1 cellular context compared by ENCODE assay signal in the genomic region with DNA sequence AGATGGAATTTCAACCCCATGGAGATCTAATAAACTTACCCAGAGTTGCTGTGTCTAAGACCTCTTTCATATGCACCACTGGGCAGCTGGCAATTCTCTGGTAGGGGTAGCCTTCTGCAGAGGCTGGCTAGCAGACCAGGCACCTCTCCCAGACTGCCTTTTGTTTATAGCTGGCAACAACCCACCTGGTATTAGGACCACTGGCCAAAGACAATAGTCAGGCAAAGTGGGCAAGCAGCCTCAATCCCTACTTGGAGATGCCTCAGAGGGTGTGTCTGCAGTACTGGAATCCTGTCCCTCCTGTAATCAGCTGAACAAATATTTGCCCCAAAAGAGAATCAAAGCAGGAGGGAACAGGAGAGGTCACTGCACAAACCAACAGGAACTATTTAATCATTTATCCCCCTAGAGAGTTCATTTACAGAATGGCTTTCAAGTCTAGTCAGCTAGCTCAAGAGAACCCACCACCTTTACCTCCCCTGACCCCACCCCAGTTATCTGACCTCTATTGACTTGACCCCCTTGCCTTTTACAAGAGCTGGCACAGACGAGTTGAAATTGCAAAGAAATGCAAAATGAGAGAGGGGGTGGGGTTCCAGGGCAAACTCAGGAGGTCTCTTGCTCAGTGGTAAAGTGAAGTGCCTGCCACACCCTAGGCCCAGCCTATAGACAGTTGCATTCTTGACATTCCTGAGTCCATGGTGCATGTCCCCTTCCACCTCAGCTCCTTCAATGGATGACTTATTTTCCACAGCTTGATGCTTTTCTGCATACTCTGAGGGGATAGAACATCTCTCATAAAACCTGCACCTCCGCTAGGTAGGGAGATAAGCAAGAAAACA.
TF ChIP-seq lines count a peak whose summit lies in the region.

No MANE protein-coding gene starts in this region.

TF ChIP-seq in HepG2, 621 proteins besides CTCF, POLR2A, EP300 and RAD21 (continued from another document and continues in another):
- TF ChIP-seq, protein P1, sequence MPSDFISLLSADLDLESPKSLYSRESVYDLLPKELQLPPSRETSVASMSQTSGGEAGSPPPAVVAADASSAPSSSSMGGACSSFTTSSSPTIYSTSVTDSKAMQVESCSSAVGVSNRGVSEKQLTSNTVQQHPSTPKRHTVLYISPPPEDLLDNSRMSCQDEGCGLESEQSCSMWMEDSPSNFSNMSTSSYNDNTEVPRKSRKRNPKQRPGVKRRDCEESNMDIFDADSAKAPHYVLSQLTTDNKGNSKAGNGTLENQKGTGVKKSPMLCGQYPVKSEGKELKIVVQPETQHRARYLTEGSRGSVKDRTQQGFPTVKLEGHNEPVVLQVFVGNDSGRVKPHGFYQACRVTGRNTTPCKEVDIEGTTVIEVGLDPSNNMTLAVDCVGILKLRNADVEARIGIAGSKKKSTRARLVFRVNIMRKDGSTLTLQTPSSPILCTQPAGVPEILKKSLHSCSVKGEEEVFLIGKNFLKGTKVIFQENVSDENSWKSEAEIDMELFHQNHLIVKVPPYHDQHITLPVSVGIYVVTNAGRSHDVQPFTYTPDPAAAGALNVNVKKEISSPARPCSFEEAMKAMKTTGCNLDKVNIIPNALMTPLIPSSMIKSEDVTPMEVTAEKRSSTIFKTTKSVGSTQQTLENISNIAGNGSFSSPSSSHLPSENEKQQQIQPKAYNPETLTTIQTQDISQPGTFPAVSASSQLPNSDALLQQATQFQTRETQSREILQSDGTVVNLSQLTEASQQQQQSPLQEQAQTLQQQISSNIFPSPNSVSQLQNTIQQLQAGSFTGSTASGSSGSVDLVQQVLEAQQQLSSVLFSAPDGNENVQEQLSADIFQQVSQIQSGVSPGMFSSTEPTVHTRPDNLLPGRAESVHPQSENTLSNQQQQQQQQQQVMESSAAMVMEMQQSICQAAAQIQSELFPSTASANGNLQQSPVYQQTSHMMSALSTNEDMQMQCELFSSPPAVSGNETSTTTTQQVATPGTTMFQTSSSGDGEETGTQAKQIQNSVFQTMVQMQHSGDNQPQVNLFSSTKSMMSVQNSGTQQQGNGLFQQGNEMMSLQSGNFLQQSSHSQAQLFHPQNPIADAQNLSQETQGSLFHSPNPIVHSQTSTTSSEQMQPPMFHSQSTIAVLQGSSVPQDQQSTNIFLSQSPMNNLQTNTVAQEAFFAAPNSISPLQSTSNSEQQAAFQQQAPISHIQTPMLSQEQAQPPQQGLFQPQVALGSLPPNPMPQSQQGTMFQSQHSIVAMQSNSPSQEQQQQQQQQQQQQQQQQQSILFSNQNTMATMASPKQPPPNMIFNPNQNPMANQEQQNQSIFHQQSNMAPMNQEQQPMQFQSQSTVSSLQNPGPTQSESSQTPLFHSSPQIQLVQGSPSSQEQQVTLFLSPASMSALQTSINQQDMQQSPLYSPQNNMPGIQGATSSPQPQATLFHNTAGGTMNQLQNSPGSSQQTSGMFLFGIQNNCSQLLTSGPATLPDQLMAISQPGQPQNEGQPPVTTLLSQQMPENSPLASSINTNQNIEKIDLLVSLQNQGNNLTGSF (CRISPR knock-in tag; IDR thresholded peaks at IDR 0.05), result peak; percentile 62; the same call in 1 of the 2 replicates
- TF ChIP-seq ARNT (IDR thresholded peaks at IDR 0.05), result no peak
- TF ChIP-seq ZNF224 (CRISPR knock-in tag; IDR thresholded peaks at IDR 0.05), result no peak
- no peak for TF ChIP-seq KLF13 (CRISPR knock-in tag; IDR thresholded peaks at IDR 0.05)
- peak; percentile 91 for TF ChIP-seq PCBP2 (optimal IDR thresholded peaks at IDR 0.05; ENCODE audit: low read depth, low read length, poor library complexity, severe bottlenecking)
- no peak for TF ChIP-seq ZNF615 (CRISPR knock-in tag; IDR thresholded peaks at IDR 0.05; ENCODE audit: borderline replicate concordance)
- no peak for TF ChIP-seq RNF2 (conservative IDR thresholded peaks at IDR 0.05; ENCODE audit: low read depth)
- TF ChIP-seq TGIF2 (CRISPR knock-in tag; IDR thresholded peaks at IDR 0.05), result peak; percentile 61; the same call in 1 of the 2 replicates
- peak; percentile 86 for TF ChIP-seq HOXA3 (CRISPR knock-in tag; IDR thresholded peaks at IDR 0.05)
- TF ChIP-seq MTF2 (CRISPR knock-in tag; IDR thresholded peaks at IDR 0.05; ENCODE audit: borderline replicate concordance), result no peak
- peak; percentile 88; the same call in 1 of the 2 replicates for TF ChIP-seq SALL2 (CRISPR knock-in tag; IDR thresholded peaks at IDR 0.05)
- TF ChIP-seq ZNF30 (CRISPR knock-in tag; IDR thresholded peaks at IDR 0.05), result no peak; the same call in 1 of the 2 replicates
- TF ChIP-seq, protein P2, sequence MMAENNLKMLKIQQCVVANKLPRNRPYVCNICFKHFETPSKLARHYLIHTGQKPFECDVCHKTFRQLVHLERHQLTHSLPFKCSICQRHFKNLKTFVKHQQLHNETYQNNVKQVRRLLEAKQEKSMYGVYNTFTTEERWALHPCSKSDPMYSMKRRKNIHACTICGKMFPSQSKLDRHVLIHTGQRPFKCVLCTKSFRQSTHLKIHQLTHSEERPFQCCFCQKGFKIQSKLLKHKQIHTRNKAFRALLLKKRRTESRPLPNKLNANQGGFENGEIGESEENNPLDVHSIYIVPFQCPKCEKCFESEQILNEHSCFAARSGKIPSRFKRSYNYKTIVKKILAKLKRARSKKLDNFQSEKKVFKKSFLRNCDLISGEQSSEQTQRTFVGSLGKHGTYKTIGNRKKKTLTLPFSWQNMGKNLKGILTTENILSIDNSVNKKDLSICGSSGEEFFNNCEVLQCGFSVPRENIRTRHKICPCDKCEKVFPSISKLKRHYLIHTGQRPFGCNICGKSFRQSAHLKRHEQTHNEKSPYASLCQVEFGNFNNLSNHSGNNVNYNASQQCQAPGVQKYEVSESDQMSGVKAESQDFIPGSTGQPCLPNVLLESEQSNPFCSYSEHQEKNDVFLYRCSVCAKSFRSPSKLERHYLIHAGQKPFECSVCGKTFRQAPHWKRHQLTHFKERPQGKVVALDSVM (CRISPR knock-in tag; IDR thresholded peaks at IDR 0.05), result 0 out of 2 replicates have a peak, but pooled peaks have one; percentile 11
- TF ChIP-seq, protein P3, sequence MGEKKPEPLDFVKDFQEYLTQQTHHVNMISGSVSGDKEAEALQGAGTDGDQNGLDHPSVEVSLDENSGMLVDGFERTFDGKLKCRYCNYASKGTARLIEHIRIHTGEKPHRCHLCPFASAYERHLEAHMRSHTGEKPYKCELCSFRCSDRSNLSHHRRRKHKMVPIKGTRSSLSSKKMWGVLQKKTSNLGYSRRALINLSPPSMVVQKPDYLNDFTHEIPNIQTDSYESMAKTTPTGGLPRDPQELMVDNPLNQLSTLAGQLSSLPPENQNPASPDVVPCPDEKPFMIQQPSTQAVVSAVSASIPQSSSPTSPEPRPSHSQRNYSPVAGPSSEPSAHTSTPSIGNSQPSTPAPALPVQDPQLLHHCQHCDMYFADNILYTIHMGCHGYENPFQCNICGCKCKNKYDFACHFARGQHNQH (CRISPR knock-in tag; IDR thresholded peaks at IDR 0.05), result peak; percentile 97
- TF ChIP-seq, protein P4, sequence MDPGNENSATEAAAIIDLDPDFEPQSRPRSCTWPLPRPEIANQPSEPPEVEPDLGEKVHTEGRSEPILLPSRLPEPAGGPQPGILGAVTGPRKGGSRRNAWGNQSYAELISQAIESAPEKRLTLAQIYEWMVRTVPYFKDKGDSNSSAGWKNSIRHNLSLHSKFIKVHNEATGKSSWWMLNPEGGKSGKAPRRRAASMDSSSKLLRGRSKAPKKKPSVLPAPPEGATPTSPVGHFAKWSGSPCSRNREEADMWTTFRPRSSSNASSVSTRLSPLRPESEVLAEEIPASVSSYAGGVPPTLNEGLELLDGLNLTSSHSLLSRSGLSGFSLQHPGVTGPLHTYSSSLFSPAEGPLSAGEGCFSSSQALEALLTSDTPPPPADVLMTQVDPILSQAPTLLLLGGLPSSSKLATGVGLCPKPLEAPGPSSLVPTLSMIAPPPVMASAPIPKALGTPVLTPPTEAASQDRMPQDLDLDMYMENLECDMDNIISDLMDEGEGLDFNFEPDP (CRISPR knock-in tag; conservative IDR thresholded peaks at IDR 0.05), result no peak
- TF ChIP-seq ZNF143 (CRISPR knock-in tag; IDR thresholded peaks at IDR 0.05), result peak; percentile 57; the same call in 1 of the 2 replicates
- no peak for TF ChIP-seq TSC22D2 (CRISPR knock-in tag; IDR thresholded peaks at IDR 0.05; ENCODE audit: borderline replicate concordance)
- peak; percentile 78 for TF ChIP-seq ARNT2 (CRISPR knock-in tag; IDR thresholded peaks at IDR 0.05; ENCODE audit: low read depth)
- TF ChIP-seq SOX5 (CRISPR knock-in tag; IDR thresholded peaks at IDR 0.05; ENCODE audit: borderline replicate concordance), result peak; percentile 96
- no peak for TF ChIP-seq SETDB1 (CRISPR knock-in tag; IDR thresholded peaks at IDR 0.05; ENCODE audit: borderline replicate concordance)
- TF ChIP-seq ZNF879 (CRISPR knock-in tag; IDR thresholded peaks at IDR 0.05), result no peak
- TF ChIP-seq, protein P5, sequence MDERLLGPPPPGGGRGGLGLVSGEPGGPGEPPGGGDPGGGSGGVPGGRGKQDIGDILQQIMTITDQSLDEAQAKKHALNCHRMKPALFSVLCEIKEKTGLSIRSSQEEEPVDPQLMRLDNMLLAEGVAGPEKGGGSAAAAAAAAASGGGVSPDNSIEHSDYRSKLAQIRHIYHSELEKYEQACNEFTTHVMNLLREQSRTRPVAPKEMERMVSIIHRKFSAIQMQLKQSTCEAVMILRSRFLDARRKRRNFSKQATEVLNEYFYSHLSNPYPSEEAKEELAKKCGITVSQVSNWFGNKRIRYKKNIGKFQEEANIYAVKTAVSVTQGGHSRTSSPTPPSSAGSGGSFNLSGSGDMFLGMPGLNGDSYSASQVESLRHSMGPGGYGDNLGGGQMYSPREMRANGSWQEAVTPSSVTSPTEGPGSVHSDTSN (CRISPR knock-in tag; IDR thresholded peaks at IDR 0.05), result peak; percentile 24; the same call in 1 of the 2 replicates
- TF ChIP-seq RFXANK (CRISPR knock-in tag; IDR thresholded peaks at IDR 0.05), result no peak; the same call in 1 of the 2 replicates
- TF ChIP-seq ZNF672 (CRISPR knock-in tag; IDR thresholded peaks at IDR 0.05), result no peak
- TF ChIP-seq ZSCAN12 (CRISPR knock-in tag; IDR thresholded peaks at IDR 0.05), result 0 out of 2 replicates have a peak, but pooled peaks have one; percentile 80
- TF ChIP-seq, protein P6, sequence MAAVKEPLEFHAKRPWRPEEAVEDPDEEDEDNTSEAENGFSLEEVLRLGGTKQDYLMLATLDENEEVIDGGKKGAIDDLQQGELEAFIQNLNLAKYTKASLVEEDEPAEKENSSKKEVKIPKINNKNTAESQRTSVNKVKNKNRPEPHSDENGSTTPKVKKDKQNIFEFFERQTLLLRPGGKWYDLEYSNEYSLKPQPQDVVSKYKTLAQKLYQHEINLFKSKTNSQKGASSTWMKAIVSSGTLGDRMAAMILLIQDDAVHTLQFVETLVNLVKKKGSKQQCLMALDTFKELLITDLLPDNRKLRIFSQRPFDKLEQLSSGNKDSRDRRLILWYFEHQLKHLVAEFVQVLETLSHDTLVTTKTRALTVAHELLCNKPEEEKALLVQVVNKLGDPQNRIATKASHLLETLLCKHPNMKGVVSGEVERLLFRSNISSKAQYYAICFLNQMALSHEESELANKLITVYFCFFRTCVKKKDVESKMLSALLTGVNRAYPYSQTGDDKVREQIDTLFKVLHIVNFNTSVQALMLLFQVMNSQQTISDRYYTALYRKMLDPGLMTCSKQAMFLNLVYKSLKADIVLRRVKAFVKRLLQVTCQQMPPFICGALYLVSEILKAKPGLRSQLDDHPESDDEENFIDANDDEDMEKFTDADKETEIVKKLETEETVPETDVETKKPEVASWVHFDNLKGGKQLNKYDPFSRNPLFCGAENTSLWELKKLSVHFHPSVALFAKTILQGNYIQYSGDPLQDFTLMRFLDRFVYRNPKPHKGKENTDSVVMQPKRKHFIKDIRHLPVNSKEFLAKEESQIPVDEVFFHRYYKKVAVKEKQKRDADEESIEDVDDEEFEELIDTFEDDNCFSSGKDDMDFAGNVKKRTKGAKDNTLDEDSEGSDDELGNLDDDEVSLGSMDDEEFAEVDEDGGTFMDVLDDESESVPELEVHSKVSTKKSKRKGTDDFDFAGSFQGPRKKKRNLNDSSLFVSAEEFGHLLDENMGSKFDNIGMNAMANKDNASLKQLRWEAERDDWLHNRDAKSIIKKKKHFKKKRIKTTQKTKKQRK (IDR thresholded peaks at IDR 0.05; ENCODE audit: low read length), result no peak
- no peak; the same call in 1 of the 2 replicates for TF ChIP-seq NKX3-1 (CRISPR knock-in tag; IDR thresholded peaks at IDR 0.05)
- peak; percentile 85 for TF ChIP-seq YEATS4 (CRISPR knock-in tag; IDR thresholded peaks at IDR 0.05; ENCODE audit: borderline replicate concordance)
- peak; percentile 65 for TF ChIP-seq NFKBIZ (CRISPR knock-in tag; IDR thresholded peaks at IDR 0.05)
- TF ChIP-seq, protein P7, sequence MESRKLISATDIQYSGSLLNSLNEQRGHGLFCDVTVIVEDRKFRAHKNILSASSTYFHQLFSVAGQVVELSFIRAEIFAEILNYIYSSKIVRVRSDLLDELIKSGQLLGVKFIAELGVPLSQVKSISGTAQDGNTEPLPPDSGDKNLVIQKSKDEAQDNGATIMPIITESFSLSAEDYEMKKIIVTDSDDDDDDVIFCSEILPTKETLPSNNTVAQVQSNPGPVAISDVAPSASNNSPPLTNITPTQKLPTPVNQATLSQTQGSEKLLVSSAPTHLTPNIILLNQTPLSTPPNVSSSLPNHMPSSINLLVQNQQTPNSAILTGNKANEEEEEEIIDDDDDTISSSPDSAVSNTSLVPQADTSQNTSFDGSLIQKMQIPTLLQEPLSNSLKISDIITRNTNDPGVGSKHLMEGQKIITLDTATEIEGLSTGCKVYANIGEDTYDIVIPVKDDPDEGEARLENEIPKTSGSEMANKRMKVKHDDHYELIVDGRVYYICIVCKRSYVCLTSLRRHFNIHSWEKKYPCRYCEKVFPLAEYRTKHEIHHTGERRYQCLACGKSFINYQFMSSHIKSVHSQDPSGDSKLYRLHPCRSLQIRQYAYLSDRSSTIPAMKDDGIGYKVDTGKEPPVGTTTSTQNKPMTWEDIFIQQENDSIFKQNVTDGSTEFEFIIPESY (CRISPR knock-in tag; IDR thresholded peaks at IDR 0.05), result peak; percentile 51
- TF ChIP-seq, protein P8, sequence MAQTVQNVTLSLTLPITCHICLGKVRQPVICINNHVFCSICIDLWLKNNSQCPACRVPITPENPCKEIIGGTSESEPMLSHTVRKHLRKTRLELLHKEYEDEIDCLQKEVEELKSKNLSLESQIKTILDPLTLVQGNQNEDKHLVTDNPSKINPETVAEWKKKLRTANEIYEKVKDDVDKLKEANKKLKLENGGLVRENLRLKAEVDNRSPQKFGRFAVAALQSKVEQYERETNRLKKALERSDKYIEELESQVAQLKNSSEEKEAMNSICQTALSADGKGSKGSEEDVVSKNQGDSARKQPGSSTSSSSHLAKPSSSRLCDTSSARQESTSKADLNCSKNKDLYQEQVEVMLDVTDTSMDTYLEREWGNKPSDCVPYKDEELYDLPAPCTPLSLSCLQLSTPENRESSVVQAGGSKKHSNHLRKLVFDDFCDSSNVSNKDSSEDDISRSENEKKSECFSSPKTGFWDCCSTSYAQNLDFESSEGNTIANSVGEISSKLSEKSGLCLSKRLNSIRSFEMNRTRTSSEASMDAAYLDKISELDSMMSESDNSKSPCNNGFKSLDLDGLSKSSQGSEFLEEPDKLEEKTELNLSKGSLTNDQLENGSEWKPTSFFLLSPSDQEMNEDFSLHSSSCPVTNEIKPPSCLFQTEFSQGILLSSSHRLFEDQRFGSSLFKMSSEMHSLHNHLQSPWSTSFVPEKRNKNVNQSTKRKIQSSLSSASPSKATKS (CRISPR knock-in tag; IDR thresholded peaks at IDR 0.05), result no peak
- TF ChIP-seq BORCS8-MEF2B (CRISPR knock-in tag; IDR thresholded peaks at IDR 0.05), result 0 out of 2 replicates have a peak, but pooled peaks have one; percentile 45
- TF ChIP-seq, protein P9, sequence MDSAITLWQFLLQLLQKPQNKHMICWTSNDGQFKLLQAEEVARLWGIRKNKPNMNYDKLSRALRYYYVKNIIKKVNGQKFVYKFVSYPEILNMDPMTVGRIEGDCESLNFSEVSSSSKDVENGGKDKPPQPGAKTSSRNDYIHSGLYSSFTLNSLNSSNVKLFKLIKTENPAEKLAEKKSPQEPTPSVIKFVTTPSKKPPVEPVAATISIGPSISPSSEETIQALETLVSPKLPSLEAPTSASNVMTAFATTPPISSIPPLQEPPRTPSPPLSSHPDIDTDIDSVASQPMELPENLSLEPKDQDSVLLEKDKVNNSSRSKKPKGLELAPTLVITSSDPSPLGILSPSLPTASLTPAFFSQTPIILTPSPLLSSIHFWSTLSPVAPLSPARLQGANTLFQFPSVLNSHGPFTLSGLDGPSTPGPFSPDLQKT (CRISPR knock-in tag; IDR thresholded peaks at IDR 0.05; ENCODE audit: borderline replicate concordance), result no peak
- peak; percentile 16; the same call in 1 of the 2 replicates for TF ChIP-seq GTF3A (CRISPR knock-in tag; conservative IDR thresholded peaks at IDR 0.05)
